ENCODE assay signal across 23 cellular contexts in the genomic region with DNA sequence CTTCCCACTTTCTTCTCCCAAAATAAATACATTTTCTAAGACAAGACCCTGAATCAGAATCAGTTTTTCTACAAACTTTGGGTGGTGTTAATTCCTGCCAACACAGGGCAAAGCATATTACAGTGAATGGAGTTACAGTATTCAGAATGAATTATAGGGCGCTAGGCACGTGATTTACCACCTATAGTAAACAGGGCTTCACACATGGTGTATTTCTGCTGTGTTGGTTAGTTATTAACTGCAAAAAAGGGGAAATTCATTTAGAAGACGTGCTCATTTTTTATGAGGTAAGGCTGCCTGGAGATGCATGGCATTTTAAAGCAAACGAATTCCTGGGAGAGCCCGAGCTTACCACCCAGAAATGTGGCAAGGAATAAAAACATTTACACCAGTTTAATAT.
"Had no signal": no experiment of that assay in that cellular context is flagged by ENCODE, and none has a peak within 500 bp of the region (broad histone marks: within the 10 kb centered on the region; RNA-seq: fewer than 3 reads in every experiment).

No MANE protein-coding gene starts in this region.

- H3K4me1 Mint-ChIP-seq: memory B cell; stimulated activated memory B cell treated with anti-CD40 and anti-IgM and Interleukin-4, amounts not matched to agents 10 μg/mL and 1 μg/mL and 100 μg/mL, for 72 hours; stimulated activated naive CD8-positive, alpha-beta T cell treated with anti-CD3 and anti-CD28 coated beads, Interleukin-15, amount 100 ng/mL, for 72 hours had no signal

- H3K4me3 ChIP-seq: coronary artery, heart left ventricle, left lung, lower lobe of right lung, psoas muscle, spleen, testis, tibial nerve, upper lobe of right lung, vagina had no signal

- DNase-seq: effector CD4-positive, alpha-beta T cell; heart left ventricle; hippocampal formation; left lung; lower lobe of right lung; nephron progenitor cell; psoas muscle; spleen; stimulated activated CD4-positive, alpha-beta T cell treated with anti-CD3 and anti-CD28 coated beads, Interleukin-15, amount 100 ng/mL, for 24 hours; stimulated activated CD4-positive, alpha-beta T cell treated with anti-CD3 and anti-CD28 coated beads, Interleukin-1b, Interleukin-23, amount 100 ng/mL, for 48 hours; stimulated activated CD4-positive, alpha-beta T cell treated with anti-CD3 and anti-CD28 coated beads, Interleukin-4, amount 100 ng/mL, for 24 hours; stimulated activated naive CD8-positive, alpha-beta T cell treated with anti-CD3 and anti-CD28 coated beads, Interleukin-15, amount 100 ng/mL, for 72 hours; testis; upper lobe of right lung had no signal

- H3K27me3 ChIP-seq: heart left ventricle, left lung, neutrophil, spleen, testis, tibial nerve, upper lobe of right lung, vagina had no signal

- H3K9me3 ChIP-seq: left lung, lower lobe of right lung, neutrophil, psoas muscle, spleen, testis, upper lobe of right lung, vagina had no signal

- H3K27ac Mint-ChIP-seq: memory B cell; mesothelial cell of epicardium; stimulated activated memory B cell treated with anti-CD40 and anti-IgM and Interleukin-4, amounts not matched to agents 10 μg/mL and 1 μg/mL and 100 μg/mL, for 72 hours; stimulated activated naive CD8-positive, alpha-beta T cell treated with anti-CD3 and anti-CD28 coated beads, Interleukin-15, amount 100 ng/mL, for 72 hours had no signal

- H3K36me3 ChIP-seq: heart left ventricle, left lung, lower lobe of right lung, neutrophil, spleen, tibial nerve, upper lobe of right lung, vagina had no signal

- H3K9me3 Mint-ChIP-seq: stimulated activated memory B cell treated with anti-CD40 and anti-IgM and Interleukin-4, amounts not matched to agents 10 μg/mL and 1 μg/mL and 100 μg/mL, for 72 hours; stimulated activated naive CD8-positive, alpha-beta T cell treated with anti-CD3 and anti-CD28 coated beads, Interleukin-15, amount 100 ng/mL, for 72 hours had no signal

- ATAC-seq: heart left ventricle; left lung; lower lobe of right lung; psoas muscle; sciatic nerve; stimulated activated memory B cell treated with anti-CD40 and anti-IgM and Interleukin-4, amounts not matched to agents 10 μg/mL and 1 μg/mL and 100 μg/mL, for 72 hours; stimulated activated naive CD8-positive, alpha-beta T cell treated with anti-CD3 and anti-CD28 coated beads, Interleukin-15, amount 100 ng/mL, for 72 hours; upper lobe of right lung had no signal

- H3K27me3 Mint-ChIP-seq: stimulated activated memory B cell treated with anti-CD40 and anti-IgM and Interleukin-4, amounts not matched to agents 10 μg/mL and 1 μg/mL and 100 μg/mL, for 72 hours; stimulated activated naive CD8-positive, alpha-beta T cell treated with anti-CD3 and anti-CD28 coated beads, Interleukin-15, amount 100 ng/mL, for 72 hours had no signal

- H3K4me3 Mint-ChIP-seq: memory B cell; mesothelial cell of epicardium; nephron progenitor cell; stimulated activated memory B cell treated with anti-CD40 and anti-IgM and Interleukin-4, amounts not matched to agents 10 μg/mL and 1 μg/mL and 100 μg/mL, for 72 hours; stimulated activated naive CD8-positive, alpha-beta T cell treated with anti-CD3 and anti-CD28 coated beads, Interleukin-15, amount 100 ng/mL, for 72 hours had no signal

- FAIRE-seq: frontal cortex had no signal

- H3K4me1 ChIP-seq: left lung, lower lobe of right lung, psoas muscle, spleen, upper lobe of right lung had no signal

- H3K36me3 Mint-ChIP-seq: memory B cell; mesothelial cell of epicardium; stimulated activated memory B cell treated with anti-CD40 and anti-IgM and Interleukin-4, amounts not matched to agents 10 μg/mL and 1 μg/mL and 100 μg/mL, for 72 hours had no signal

- H3K27ac ChIP-seq: coronary artery, heart left ventricle, left lung, lower lobe of right lung, neutrophil, psoas muscle, spleen, testis, tibial nerve, upper lobe of right lung, vagina had no signal
